Comparison of ENCODE assay signal across 2 cellular contexts in genomic region chr6:122283884-122284283, GRCh38.
TF ChIP-seq lines count a peak whose summit lies in the region.

No MANE protein-coding gene starts in this region.

TF ChIP-seq in HepG2, 621 proteins besides CTCF, POLR2A, EP300 and RAD21:
- TF ChIP-seq NFRKB (IDR thresholded peaks at IDR 0.05) (no peak), ATF7 (IDR thresholded peaks at IDR 0.05) (peak; percentile 98), ATF7 (CRISPR knock-in tag; IDR thresholded peaks at IDR 0.05) (no peak), ATM (IDR thresholded peaks at IDR 0.05; ENCODE audit: borderline replicate concordance) (no peak), SYNCRIP (IDR thresholded peaks at IDR 0.05; ENCODE audit: insufficient read depth, low read depth, low read length) (no peak), ZBTB38 (CRISPR knock-in tag; IDR thresholded peaks at IDR 0.05) (no peak), POGK (CRISPR knock-in tag; conservative IDR thresholded peaks at IDR 0.05) (no peak), CREB1 (IDR thresholded peaks at IDR 0.05) (peak; percentile 97), CREB1 (CRISPR knock-in tag; IDR thresholded peaks at IDR 0.05) (no peak), DRAP1 (CRISPR knock-in tag; IDR thresholded peaks at IDR 0.05) (no peak), ATF5 (CRISPR knock-in tag; IDR thresholded peaks at IDR 0.05; ENCODE audit: low read depth) (no peak), ZBTB34 (CRISPR knock-in tag; IDR thresholded peaks at IDR 0.05) (no peak), ZSCAN30 (CRISPR knock-in tag; IDR thresholded peaks at IDR 0.05) (no peak), AKNA (CRISPR knock-in tag; IDR thresholded peaks at IDR 0.05; ENCODE audit: borderline replicate concordance) (no peak), ZFYVE20 (CRISPR knock-in tag; IDR thresholded peaks at IDR 0.05; ENCODE audit: borderline replicate concordance, low read depth) (no peak)

TF ChIP-seq in GM12878, 131 proteins besides CTCF, POLR2A, EP300 and RAD21:
- no peak for TF ChIP-seq ZBTB4 (CRISPR knock-in tag; IDR thresholded peaks at IDR 0.05)
- TF ChIP-seq ATF7 (IDR thresholded peaks at IDR 0.05; ENCODE audit: low read depth): 0 out of 2 replicates have a peak, but pooled peaks have one; percentile 27
